Comparison of ENCODE assay signal across 7 cellular contexts in the genomic region with DNA sequence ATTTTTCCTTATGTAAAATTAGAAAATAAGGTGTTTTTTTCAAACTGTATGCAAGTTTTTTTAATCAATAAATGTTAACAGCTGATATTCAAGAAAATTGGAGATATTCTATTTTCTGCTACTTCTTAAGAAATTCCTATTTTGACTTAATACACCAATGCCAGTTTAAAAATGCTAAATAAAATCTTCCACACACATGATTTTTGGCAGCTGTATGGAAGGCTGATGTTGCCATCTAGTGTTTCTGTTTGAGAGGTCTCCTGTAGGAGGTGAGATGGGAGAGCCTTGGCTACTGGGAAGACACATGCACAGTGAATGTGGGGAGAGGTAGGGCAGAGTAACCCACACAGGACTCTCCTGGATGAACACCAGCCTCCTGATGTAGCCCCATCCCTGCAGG. TPM values are rescaled to one million over a fixed set of nuclear protein-coding genes. Genes with fewer than 3 reads are reported as not detected.
DNase-seq lines count a peak whose midpoint lies in the region; ATAC-seq, FAIRE-seq and TF ChIP-seq lines count a peak whose summit lies in the region.

No MANE protein-coding gene starts in this region.

- H2AFZ ChIP-seq in SU-DHL-6 (ENCODE audit: low read depth, low read length, severe bottlenecking): no peak overlapping the region

- H3F3A ChIP-seq in SU-DHL-6 (ENCODE audit: insufficient read depth): no peaks in the 10 kb centered on the region

- ATAC-seq in GM19397 (IDR thresholded peaks at IDR 0.05; ENCODE audit: unreplicated experiment): no peak

- H4K20me1 ChIP-seq in SU-DHL-6 (ENCODE audit: low read depth, low read length): no peaks in the 10 kb centered on the region

- H3K4me3 ChIP-seq in SU-DHL-6 (ENCODE audit: insufficient read depth, low read length, poor library complexity, severe bottlenecking): no peak overlapping the region

- H3K27me3 ChIP-seq in SU-DHL-6 (ENCODE audit: low read length): no peaks in the 10 kb centered on the region

- H3K9me2 ChIP-seq in SU-DHL-6 (replicated peaks; ENCODE audit: insufficient read depth, low read length): no peaks in the 10 kb centered on the region

- H3K4me2 ChIP-seq in SU-DHL-6 (ENCODE audit: low read depth, low read length, poor library complexity, severe bottlenecking): no peak overlapping the region

- no peaks in the 10 kb centered on the region for H3K79me2 ChIP-seq in SU-DHL-6 (ENCODE audit: insufficient read depth, low read length)

- peak; percentile 14 for FAIRE-seq in colon (lab: Jason Lieb, UNC)

- no peak overlapping the region for H3K27ac ChIP-seq in SU-DHL-6 (ENCODE audit: low read depth, low read length)

- peak; percentile 32 for TF ChIP-seq CTCF in SU-DHL-6 (IDR thresholded peaks at IDR 0.05; ENCODE audit: insufficient read depth, low read length, poor library complexity, severe bottlenecking)

- no peaks in the 10 kb centered on the region for H3K36me3 ChIP-seq in SU-DHL-6 (ENCODE audit: low read length)

- no peaks in the 10 kb centered on the region for H3K9me3 ChIP-seq in SU-DHL-6 (ENCODE audit: insufficient read depth, low read length)

- peak; percentile 45 for DNase-seq in EL
- peak; percentile 8 for DNase-seq in GM19240 (ENCODE audit: insufficient read length, low spot score)
- peak; percentile 59 for DNase-seq in HPDE6-E6E7 (ENCODE audit: extremely low spot score)
- peak; percentile 6 to 14 for DNase-seq in lung microvascular endothelial cell (ENCODE audit: low read depth in 2 of 2)

- H3K9ac ChIP-seq in SU-DHL-6 (ENCODE audit: low read length): no peak overlapping the region

RNA-seq across cellular contexts. Expression of a gene that starts 29.2 kb away (rescaled TPM):
- not detected in 2 replicates for total RNA-seq in lung microvascular endothelial cell

RNA-seq across cellular contexts. Expression of a gene that starts 49.2 kb away (rescaled TPM):
- total RNA-seq in lung microvascular endothelial cell: not detected in 2 replicates

Comparison
In these comparisons a context has a peak if more than half of its experiments do, and no peak if none do; other contexts are left out.
1. DNase-seq: peak in every context shown above with its lines; median percentile 59 in HPDE6-E6E7; 45 in EL; 10 in lung microvascular endothelial cell; 8 in GM19240.